Comparison of ENCODE assay signal across 8 cellular contexts in genomic region chr11:68271781-68272608, GRCh38. TPM values are rescaled to one million over a fixed set of nuclear protein-coding genes. Genes with fewer than 3 reads are reported as not detected.
DNase-seq lines count a peak whose midpoint lies in the region; ATAC-seq and TF ChIP-seq lines count a peak whose summit lies in the region.

Gene C11orf24, minus strand, starts transcription at chr11:68271973. Its CDS starts 8,206 bp downstream, at chr11:68263767.

- H3K27me3 ChIP-seq in Peyer's patch (no peaks in the 10 kb centered on the region), esophagus muscularis mucosa (no peaks in the 10 kb centered on the region)

- no peaks in the 10 kb centered on the region for H3K9me3 ChIP-seq in KOPT-K1 (ENCODE audit: insufficient read depth, low read length, poor library complexity, severe bottlenecking)
- no peaks in the 10 kb centered on the region for H3K9me3 ChIP-seq in Peyer's patch
- no peaks in the 10 kb centered on the region for H3K9me3 ChIP-seq in esophagus muscularis mucosa

- H3K4me3 ChIP-seq in Peyer's patch: peak within 1 kb of the TSS; percentile 71 to 87 (median 79)
- peak within 1 kb of the TSS; percentile 58 to 81 (median 72) for H3K4me3 ChIP-seq in esophagus muscularis mucosa

- DNase-seq in DMS53 treated with DMSO at 0.1 percent for 48 hours (lab: John Stamatoyannopoulos, UW; ENCODE audit: unreplicated experiment): peak; percentile 97
- DNase-seq in Peyer's patch: peak; percentile 96 to 98 (median 96)
- peak; percentile 92 to 95 for DNase-seq in activated T-cell treated with anti-CD3 and anti-CD28 coated beads, Interleukin-2, amount 50 U/mL, for 48 hours
- DNase-seq in esophagus muscularis mucosa (ENCODE audit: extremely low spot score): peak; percentile 99
- DNase-seq in myocyte (ENCODE audit: low read depth): peak; percentile 96
- peak; percentile 79 to 93 for DNase-seq in stimulated activated CD8-positive, alpha-beta memory T cell treated with anti-CD3 and anti-CD28 coated beads, Interleukin-7, amount 100 ng/mL, for 4 hours (ENCODE audit: low read depth in 2 of 2)

- H3K27ac ChIP-seq in KOPT-K1 (ENCODE audit: low read depth, low read length, poor library complexity, severe bottlenecking) (peak within 1 kb of the TSS; percentile 82), Peyer's patch (peak within 1 kb of the TSS; percentile 97 to 100 (median 98)), esophagus muscularis mucosa (replicated peaks in 1 of 4) (peak within 1 kb of the TSS; percentile 89 to 96 (median 92))

- peak; percentile 71 for ATAC-seq in GM21786 (IDR thresholded peaks at IDR 0.05; ENCODE audit: unreplicated experiment)

- under 1% methylated on average over 24 of the region's 71 CpGs for WGBS in esophagus muscularis mucosa

- no peak for TF ChIP-seq EP300 in esophagus muscularis mucosa (IDR thresholded peaks at IDR 0.05)

- H3K36me3 ChIP-seq in KOPT-K1 (ENCODE audit: insufficient read depth, low read length) (0 out of 2 replicates have a peak, but pooled peaks cover 4% of the 10 kb centered on the region), Peyer's patch (peaks cover 0 to 13% (median 0%) of the 10 kb centered on the region in 3 donors), esophagus muscularis mucosa (peaks cover 9 to 13% (median 11%) of the 10 kb centered on the region in 4 donors)

- TF ChIP-seq POLR2A in Peyer's patch (IDR thresholded peaks at IDR 0.05) (peak; percentile 90 to 96), esophagus muscularis mucosa (IDR thresholded peaks at IDR 0.05; ENCODE audit: low read depth) (peak; percentile 79)

- intact Hi-C loops in esophagus muscularis mucosa (cut with DNase I): loop anchor here (5.0 kb wide), 2 partner anchors 40 to 115 kb away; partner anchors contain the start of gene LRP5

- TF ChIP-seq CTCF in Peyer's patch (IDR thresholded peaks at IDR 0.05): peak in 3 of 6 experiments; percentile 27 to 38 (median 31)
- peak in 2 of 3 experiments; percentile 6 to 15 for TF ChIP-seq CTCF in esophagus muscularis mucosa (IDR thresholded peaks at IDR 0.05)

- H3K4me1 ChIP-seq in Peyer's patch: peaks cover 0 to 26% (median 20%) of the 10 kb centered on the region in 4 donors
- H3K4me1 ChIP-seq in esophagus muscularis mucosa: peaks cover 24 to 55% (median 46%) of the 10 kb centered on the region in 4 donors

RNA-seq across cellular contexts. Expression of gene C11orf24, which starts in this region (rescaled TPM):
- total RNA-seq in Peyer's patch (100 to 1,000 TPM in 3 of 4 donors, 10 to 100 TPM in 1; 79.2 to 198 (median 183) TPM), esophagus muscularis mucosa (10 to 100 TPM; 27.0 to 41.5 (median 31.5) TPM), myocyte (78.5 and 87.0 TPM in 2 replicates)
- polyA plus RNA-seq in myocyte (2012): 94.1 TPM

Comparison
In these comparisons a context has a peak if more than half of its experiments do, and no peak if none do; other contexts are left out.
1. Peak in every context shown above with its lines: DNase-seq, ATAC-seq, H3K4me3 ChIP-seq and H3K27ac ChIP-seq.